ENCODE assay signal across 20 cellular contexts in genomic region chr22:24981066-24981465, GRCh38. TPM values are rescaled to one million over a fixed set of nuclear protein-coding genes. Genes with fewer than 3 reads are reported as not detected.
"Had no signal": no experiment of that assay in that cellular context is flagged by ENCODE, and none has a peak within 500 bp of the region (broad histone marks: within the 10 kb centered on the region; RNA-seq: fewer than 3 reads in every experiment).

No MANE protein-coding gene starts in this region.

- DNase-seq: activated CD4-positive, alpha-beta T cell treated with anti-CD3 and anti-CD28 coated beads, Interleukin-2, amount 50 U/mL, for 4 hours; activated CD8-positive, alpha-beta memory T cell treated with anti-CD3 and anti-CD28 coated beads, Interleukin-2, amount 10 ng/mL, durations not matched to agents 7 days and 5 days; activated effector memory CD4-positive, alpha-beta T cell treated with Interleukin-2 at 50 U/mL for 16 hours; activated T-cell treated with anti-CD3 and anti-CD28 coated beads, Interleukin-2, amount 50 U/mL, for 24 hours; amniotic stem cell; body of pancreas; dorsolateral prefrontal cortex; hippocampal formation; kidney glomerular epithelial cell; psoas muscle; sigmoid colon; stimulated activated CD4-positive, alpha-beta T cell treated with anti-CD3 and anti-CD28 coated beads, Interleukin-2, amount 100 ng/mL, for 24 hours; stimulated activated naive CD4-positive, alpha-beta T cell; T-helper 2 cell had no signal

- H3K4me3 ChIP-seq: body of pancreas, dorsolateral prefrontal cortex, gastroesophageal sphincter, psoas muscle, sigmoid colon had no signal

- H3K36me3 ChIP-seq: gastroesophageal sphincter, sigmoid colon had no signal

- H3K27ac ChIP-seq: body of pancreas, psoas muscle, sigmoid colon had no signal

- H3K4me1 ChIP-seq: psoas muscle had no signal

- H3K9me3 ChIP-seq: body of pancreas, gastroesophageal sphincter, psoas muscle, sigmoid colon had no signal

- ATAC-seq: activated CD4-positive, CD25-positive, alpha-beta regulatory T cell treated with anti-CD3 and anti-CD28 coated beads, Interleukin-2, amount 50 U/mL, for 24 hours; activated CD8-positive, alpha-beta memory T cell treated with anti-CD3 and anti-CD28 coated beads, Interleukin-2, amount 10 ng/mL, durations not matched to agents 7 days and 5 days; body of pancreas; gastroesophageal sphincter; natural killer cell treated with Interleukin-12 subunit alpha and Interleukin-12 subunit beta and Interleukin-15 and Interleukin-18, amount 100 ng/mL, for 72 hours; psoas muscle had no signal

- H3K27me3 ChIP-seq: body of pancreas, dorsolateral prefrontal cortex, gastroesophageal sphincter, sigmoid colon had no signal

RNA-seq across cellular contexts. Expression of gene LHFPL7, which starts 34.6 kb away (rescaled TPM):
- total RNA-seq: activated CD8-positive, alpha-beta memory T cell treated with anti-CD3 and anti-CD28 coated beads, Interleukin-2, amount 10 ng/mL, durations not matched to agents 7 days and 5 days; body of pancreas; chondrocyte; dorsolateral prefrontal cortex; lung microvascular endothelial cell; natural killer cell treated with Interleukin-12 subunit alpha and Interleukin-12 subunit beta and Interleukin-15 and Interleukin-18, amount 100 ng/mL, for 72 hours; omental fat pad; psoas muscle; sigmoid colon had no signal
- polyA plus RNA-seq: psoas muscle, sigmoid colon had no signal
